1 cellular context compared by ENCODE assay signal in genomic region chr3:57169872-57170623, GRCh38.
A peak's percentile ranks its signal among the peaks of the same experiment; 100 is the strongest.
TF ChIP-seq lines count a peak whose summit lies in the region.

No MANE protein-coding gene starts in this region.

TF ChIP-seq in H1, 55 proteins besides CTCF, POLR2A, EP300 and RAD21:
- TF ChIP-seq YY1 (IDR thresholded peaks at IDR 0.05; ENCODE audit: low read depth, low read length) (peak; percentile 23; the same call in 1 of the 2 replicates), ASH2L (IDR thresholded peaks at IDR 0.05; ENCODE audit: low read length) (peak; percentile 54), PHF8 (conservative IDR thresholded peaks at IDR 0.05; ENCODE audit: low read depth, low read length) (no peak), TEAD4 (IDR thresholded peaks at IDR 0.05; ENCODE audit: low read depth, low read length) (no peak), KDM5A (IDR thresholded peaks at IDR 0.05; ENCODE audit: low read length) (peak; percentile 51; the same call in 1 of the 2 replicates), HDAC2 (IDR thresholded peaks at IDR 0.05; ENCODE audit: borderline replicate concordance in 1 of 2, low read depth in 2 of 2, low read length in 2 of 2) (peak; percentile 30 to 75; a peak in 1 of 4 replicates), MAFK (IDR thresholded peaks at IDR 0.05; ENCODE audit: low read depth, low read length) (no peak), MAX (IDR thresholded peaks at IDR 0.05) (0 out of 2 replicates have a peak, but pooled peaks have one; percentile 17), NANOG (IDR thresholded peaks at IDR 0.05; ENCODE audit: insufficient read depth, low read depth, low read length, poor library complexity, severe bottlenecking) (peak; percentile 36), SP4 (IDR thresholded peaks at IDR 0.05; ENCODE audit: low read length) (no peak), BACH1 (IDR thresholded peaks at IDR 0.05; ENCODE audit: low read length) (peak; percentile 66), CTBP2 (IDR thresholded peaks at IDR 0.05; ENCODE audit: borderline replicate concordance, insufficient read depth, insufficient read length, low read length) (no peak), CEBPB (IDR thresholded peaks at IDR 0.05; ENCODE audit: low read depth, low read length) (no peak), TAF7 (optimal IDR thresholded peaks at IDR 0.05; ENCODE audit: borderline replicate concordance, low read depth, low read length) (no peak), KDM4A (IDR thresholded peaks at IDR 0.05; ENCODE audit: low read depth, low read length, severe bottlenecking) (peak; percentile 39), TBP (IDR thresholded peaks at IDR 0.05; ENCODE audit: low read depth, low read length) (no peak)
